In genomic region chr11:108319541-108320145, GRCh38 we compare ENCODE assay signal across 16 cellular contexts.
A peak's percentile ranks its signal among the peaks of the same experiment; 100 is the strongest.
DNase-seq lines count a peak whose midpoint lies in the region; ATAC-seq and TF ChIP-seq lines count a peak whose summit lies in the region.
"Had no signal": no experiment of that assay in that cellular context is flagged by ENCODE, and none has a peak within 500 bp of the region (broad histone marks: within the 10 kb centered on the region; RNA-seq: fewer than 3 reads in every experiment).

No MANE protein-coding gene starts in this region.

- no peaks in the 10 kb centered on the region for H3K4me1 Mint-ChIP-seq in glutamatergic neuron (ENCODE audit: low read depth, unreplicated experiment)

- no peaks in the 10 kb centered on the region for H3K27me3 ChIP-seq in adipocyte (replicated peaks; ENCODE audit: control insufficient read depth, insufficient read depth, low read length)
- H3K27me3 ChIP-seq: ascending aorta had no signal

- peaks cover 2% of the 10 kb centered on the region for H3K9me3 Mint-ChIP-seq in glutamatergic neuron (ENCODE audit: unreplicated experiment)

- H3K27me3 Mint-ChIP-seq in glutamatergic neuron (ENCODE audit: unreplicated experiment), result no peaks in the 10 kb centered on the region

- no peak for TF ChIP-seq CTCF in glutamatergic neuron (IDR thresholded peaks at IDR 0.05; ENCODE audit: partially characterized antibody, unreplicated experiment)

- H3K27ac Mint-ChIP-seq in glutamatergic neuron (ENCODE audit: unreplicated experiment), result peak overlapping the region; percentile 1

- ATAC-seq in GM18519 (IDR thresholded peaks at IDR 0.05; ENCODE audit: low FRiP score, unreplicated experiment) (no peak), HG02798 (IDR thresholded peaks at IDR 0.05; ENCODE audit: poor library complexity, unreplicated experiment) (no peak)
- ATAC-seq: HepG2 had no signal

- H3K36me3 Mint-ChIP-seq in glutamatergic neuron (ENCODE audit: unreplicated experiment), result no peaks in the 10 kb centered on the region

- DNase-seq in AG08395 (ENCODE audit: low spot score) (peak; percentile 18), GM03348 (ENCODE audit: low spot score) (peak; percentile 48), adipocyte (ENCODE audit: low read depth) (peak; percentile 54), glutamatergic neuron (no peak), DMS 273 (lab: John Stamatoyannopoulos, UW; ENCODE audit: unreplicated experiment) (no peak), SHP77 (lab: John Stamatoyannopoulos, UW) (no peak)
- DNase-seq: head of caudate nucleus; NCI-H1105 treated with DMSO at 0.1 percent for 48 hours; NCI-H510A; OCI-M1; stimulated activated CD4-positive, alpha-beta T cell treated with anti-CD3 and anti-CD28 coated beads, Interleukin-2, amount 100 ng/mL, for 48 hours; WERI-Rb-1 had no signal

- peak overlapping the region; percentile 73 for H3K9ac ChIP-seq in adipocyte (ENCODE audit: low read length)

- H3K36me3 ChIP-seq in adipocyte (ENCODE audit: control insufficient read depth, insufficient read depth, low read length, severe bottlenecking), result peaks cover 32% of the 10 kb centered on the region

- no peak overlapping the region for H3K4me3 Mint-ChIP-seq in glutamatergic neuron (ENCODE audit: unreplicated experiment)

- H3K4me1 ChIP-seq in adipocyte (ENCODE audit: control insufficient read depth, insufficient read depth, low read length), result peaks cover 44% of the 10 kb centered on the region
- H3K4me1 ChIP-seq: ascending aorta had no signal

- H3K9me3 ChIP-seq in adipocyte (ENCODE audit: control insufficient read depth, low read length), result no peaks in the 10 kb centered on the region
- H3K9me3 ChIP-seq: ascending aorta had no signal

- no peak overlapping the region for H3K4me3 ChIP-seq in adipocyte (ENCODE audit: low read length)
- H3K4me3 ChIP-seq: ascending aorta had no signal

Comparison
In these comparisons a context has a peak if more than half of its experiments do, and no peak if none do; other contexts are left out.
1. DNase-seq: peak in AG08395 (single experiment), GM03348 (single experiment) and adipocyte (single experiment); none in glutamatergic neuron (single experiment), DMS 273 (single experiment) and SHP77 (0 of 2).